In the genomic region with DNA sequence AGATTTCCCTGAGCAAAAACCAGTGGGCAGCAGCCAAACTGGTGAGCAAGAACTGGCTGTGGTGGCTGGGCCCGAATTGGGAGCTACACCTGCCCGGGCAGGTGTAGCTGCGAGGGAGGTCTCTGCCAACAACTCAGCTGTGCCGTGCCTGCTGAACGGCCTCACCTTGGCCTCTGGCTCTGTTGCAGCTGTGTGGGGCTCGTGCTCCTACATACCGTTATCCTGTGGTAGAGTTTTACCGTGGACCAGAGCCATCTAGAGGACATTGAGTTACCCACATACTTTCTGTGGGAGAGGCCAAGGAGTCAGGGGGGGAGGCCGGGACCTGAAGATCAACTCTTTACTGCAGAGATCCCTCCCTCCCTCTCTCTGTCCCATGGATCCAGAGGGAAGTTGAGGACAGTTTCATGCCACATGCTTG, we compare ENCODE assay signal across 9 cellular contexts. TPM values are rescaled to one million over a fixed set of nuclear protein-coding genes. Genes with fewer than 3 reads are reported as not detected.
A peak's percentile ranks its signal among the peaks of the same experiment; 100 is the strongest.
DNase-seq lines count a peak whose midpoint lies in the region; ATAC-seq, FAIRE-seq and TF ChIP-seq lines count a peak whose summit lies in the region.
"Had no signal": no experiment of that assay in that cellular context is flagged by ENCODE, and none has a peak within 500 bp of the region (broad histone marks: within the 10 kb centered on the region; RNA-seq: fewer than 3 reads in every experiment).

No MANE protein-coding gene starts in this region.

- H3K4me3 Mint-ChIP-seq in activated CD8-positive, alpha-beta T cell treated with anti-CD3 and anti-CD28 coated beads, Interleukin-2, amount 10 ng/mL, durations not matched to agents 7 days and 5 days = no peak overlapping the region

- H3K9me3 ChIP-seq in MM.1S (replicated peaks; ENCODE audit: insufficient read depth, low read length) = no peaks in the 10 kb centered on the region

- no peaks in the 10 kb centered on the region for H3F3A ChIP-seq in MM.1S (ENCODE audit: insufficient read depth, low read length)

- H3K4me2 ChIP-seq in MM.1S (ENCODE audit: low read depth, low read length) = no peak overlapping the region

- no peaks in the 10 kb centered on the region for H3K36me3 Mint-ChIP-seq in activated CD8-positive, alpha-beta T cell treated with anti-CD3 and anti-CD28 coated beads, Interleukin-2, amount 10 ng/mL, durations not matched to agents 7 days and 5 days (ENCODE audit: low read depth)

- no peaks in the 10 kb centered on the region for H3K79me2 ChIP-seq in MM.1S (ENCODE audit: low read length)

- peaks cover 3% of the 10 kb centered on the region for H3K27me3 Mint-ChIP-seq in activated CD8-positive, alpha-beta T cell treated with anti-CD3 and anti-CD28 coated beads, Interleukin-2, amount 10 ng/mL, durations not matched to agents 7 days and 5 days (ENCODE audit: low read depth)

- no peak overlapping the region for H3K4me3 ChIP-seq in MM.1S (ENCODE audit: low read length)
- H3K4me3 ChIP-seq in foreskin fibroblast (ENCODE audit: low read depth in 1 of 2, low read length in 2 of 2) = no peak overlapping the region

- CTCF ChIA-PET in activated CD8-positive, alpha-beta T cell treated with anti-CD3 and anti-CD28 coated beads, Interleukin-2, amount 10 ng/mL, durations not matched to agents 7 days and 5 days (lab: Charles Lee) = interaction anchor here (1.9 to 2.7 kb wide), 2 partner anchors 9 to 42 kb away, joined by 6 to 10 read pairs; a partner anchor contains a TSS

- H2AFZ ChIP-seq in MM.1S (ENCODE audit: low read length) = no peak overlapping the region

- no peak overlapping the region for H3K27ac Mint-ChIP-seq in activated CD8-positive, alpha-beta T cell treated with anti-CD3 and anti-CD28 coated beads, Interleukin-2, amount 10 ng/mL, durations not matched to agents 7 days and 5 days

- POLR2A ChIA-PET in activated CD8-positive, alpha-beta T cell treated with anti-CD3 and anti-CD28 coated beads, Interleukin-2, amount 10 ng/mL, durations not matched to agents 7 days and 5 days (lab: Charles Lee) = no interaction called here

- no peaks in the 10 kb centered on the region for H3K4me1 ChIP-seq in MM.1S (ENCODE audit: low read length)

- DNase-seq in DMS53 (lab: John Stamatoyannopoulos, UW) (peak; percentile 5), DMS53 treated with DMSO at 0.1 percent for 48 hours (lab: John Stamatoyannopoulos, UW; ENCODE audit: unreplicated experiment) (no peak), MM.1S (peak; percentile 36), myocyte (ENCODE audit: low read depth) (peak; percentile 27), foreskin fibroblast (no peak), frontal cortex (ENCODE audit: low spot score in 2 of 2) (no peak)
- no peak for DNase-seq in activated CD8-positive, alpha-beta T cell treated with anti-CD3 and anti-CD28 coated beads, Interleukin-2, amount 10 ng/mL, durations not matched to agents 7 days and 5 days

- H3K9ac ChIP-seq in MM.1S (ENCODE audit: low read length) = no peak overlapping the region

- peaks cover 16% of the 10 kb centered on the region for H3K4me1 Mint-ChIP-seq in activated CD8-positive, alpha-beta T cell treated with anti-CD3 and anti-CD28 coated beads, Interleukin-2, amount 10 ng/mL, durations not matched to agents 7 days and 5 days (ENCODE audit: low read depth)

- no peaks in the 10 kb centered on the region for H3K9me3 Mint-ChIP-seq in activated CD8-positive, alpha-beta T cell treated with anti-CD3 and anti-CD28 coated beads, Interleukin-2, amount 10 ng/mL, durations not matched to agents 7 days and 5 days (ENCODE audit: insufficient read depth)

- H3K27me3 ChIP-seq in MM.1S (replicated peaks; ENCODE audit: insufficient read depth, low read length) = no peaks in the 10 kb centered on the region

- no peaks in the 10 kb centered on the region for H4K20me1 ChIP-seq in MM.1S (ENCODE audit: insufficient read depth, low read length)

- H3K27ac ChIP-seq in MM.1S (ENCODE audit: low read length) = no peak overlapping the region
- H3K27ac ChIP-seq: 22Rv1 had no signal

- no peak for FAIRE-seq in frontal cortex (lab: Jason Lieb, UNC)

- H3K36me3 ChIP-seq in MM.1S (replicated peaks; ENCODE audit: insufficient read depth, low read length) = no peaks in the 10 kb centered on the region

- peak; percentile 92 for ATAC-seq in GM21529 (IDR thresholded peaks at IDR 0.05; ENCODE audit: unreplicated experiment)
- ATAC-seq in activated CD8-positive, alpha-beta T cell treated with anti-CD3 and anti-CD28 coated beads, Interleukin-2, amount 10 ng/mL, durations not matched to agents 7 days and 5 days = peak; percentile 75

- TF ChIP-seq CTCF in MM.1S (IDR thresholded peaks at IDR 0.05; ENCODE audit: low read length) (peak; percentile 23), foreskin fibroblast (IDR thresholded peaks at IDR 0.05; ENCODE audit: low read depth, low read length) (no peak)

- no peaks in the 10 kb centered on the region for H3K9me2 ChIP-seq in MM.1S (replicated peaks; ENCODE audit: insufficient read depth, low read length)

RNA-seq across cellular contexts. Expression of a gene that starts 8.0 kb away (rescaled TPM):
- 1 to 10 TPM; 6.0 to 8.2 TPM for total RNA-seq in activated CD8-positive, alpha-beta T cell treated with anti-CD3 and anti-CD28 coated beads, Interleukin-2, amount 10 ng/mL, durations not matched to agents 7 days and 5 days
- total RNA-seq in myocyte = 1.6 TPM in 2 replicates
- 3.3 TPM for polyA plus RNA-seq in myocyte (2012)
- total RNA-seq in frontal cortex = 2.4 TPM

Comparison
In these comparisons a context has a peak if more than half of its experiments do, and no peak if none do; other contexts are left out.
1. DNase-seq: peak in DMS53 (single experiment), MM.1S (single experiment) and myocyte (single experiment); none in DMS53 treated with DMSO at 0.1 percent for 48 hours (single experiment), activated CD8-positive, alpha-beta T cell treated with anti-CD3 and anti-CD28 coated beads, Interleukin-2, amount 10 ng/mL, durations not matched to agents 7 days and 5 days (single experiment), foreskin fibroblast (0 of 2) and frontal cortex (0 of 2).